10 cellular contexts compared by ENCODE assay signal in the genomic region with DNA sequence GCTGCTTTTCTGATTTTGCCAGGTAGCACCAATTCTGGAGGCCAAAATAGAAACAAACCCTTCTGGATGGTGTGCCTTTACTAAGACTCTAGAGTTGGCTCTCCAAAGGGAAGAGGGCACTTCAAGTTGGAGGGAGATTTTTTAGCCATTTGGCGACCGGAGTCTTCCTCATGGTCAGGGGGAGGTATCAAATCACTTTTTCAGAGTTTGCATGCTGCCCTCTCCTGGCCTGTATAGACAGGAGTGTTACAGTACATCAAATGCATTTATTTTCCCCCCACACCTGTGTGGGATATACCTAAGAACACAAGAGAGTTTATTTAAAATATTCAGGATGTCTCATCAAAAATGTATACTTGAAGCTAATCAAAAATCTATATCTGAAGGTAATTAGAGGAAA. TPM values are rescaled to one million over a fixed set of nuclear protein-coding genes. Genes with fewer than 3 reads are reported as not detected.
DNase-seq lines count a peak whose midpoint lies in the region; ATAC-seq and TF ChIP-seq lines count a peak whose summit lies in the region.
"Had no signal": no experiment of that assay in that cellular context is flagged by ENCODE, and none has a peak within 500 bp of the region (broad histone marks: within the 10 kb centered on the region; RNA-seq: fewer than 3 reads in every experiment).

No MANE protein-coding gene starts in this region.

- ATAC-seq in HG03045 (IDR thresholded peaks at IDR 0.05; ENCODE audit: unreplicated experiment) (no peak), GM18858 (IDR thresholded peaks at IDR 0.05; ENCODE audit: unreplicated experiment) (no peak), GM21825 (IDR thresholded peaks at IDR 0.05; ENCODE audit: unreplicated experiment) (no peak)

- TF ChIP-seq CTCF in fibroblast of villous mesenchyme (IDR thresholded peaks at IDR 0.05; ENCODE audit: insufficient read depth, low read depth, low read length): peak; percentile 35

- CTCF ChIA-PET in activated naive CD4-positive, alpha-beta T cell treated with anti-CD3 and anti-CD28 coated beads for 36 hours (lab: Charles Lee): interaction anchor here (0.8 to 2.0 kb wide), 2 partner anchors 77 to 153 kb away, joined by 3 to 9 read pairs; no protein-coding TSS in a partner anchor
- CTCF ChIA-PET in activated naive CD4-positive, alpha-beta T cell treated with anti-CD3 and anti-CD28 coated beads, Interleukin-2, amount 10 ng/mL, durations not matched to agents 7 days and 5 days (lab: Charles Lee): interaction anchor here (0.6 to 2.0 kb wide), 6 partner anchors 9 to 157 kb away, joined by 3 to 11 read pairs (median 4); no protein-coding TSS in a partner anchor

- peaks cover 27% of the 10 kb centered on the region for H3K4me1 Mint-ChIP-seq in activated naive CD4-positive, alpha-beta T cell treated with anti-CD3 and anti-CD28 coated beads for 36 hours (ENCODE audit: low read depth)
- peaks cover 34% of the 10 kb centered on the region for H3K4me1 Mint-ChIP-seq in activated naive CD4-positive, alpha-beta T cell treated with anti-CD3 and anti-CD28 coated beads, Interleukin-2, amount 10 ng/mL, durations not matched to agents 7 days and 5 days

- no peak overlapping the region for H3K4me3 Mint-ChIP-seq in activated naive CD4-positive, alpha-beta T cell treated with anti-CD3 and anti-CD28 coated beads for 36 hours
- no peak overlapping the region for H3K4me3 Mint-ChIP-seq in activated naive CD4-positive, alpha-beta T cell treated with anti-CD3 and anti-CD28 coated beads, Interleukin-2, amount 10 ng/mL, durations not matched to agents 7 days and 5 days

- no peak overlapping the region for H3K4me3 ChIP-seq in fibroblast of villous mesenchyme (ENCODE audit: low read depth, low read length)
- H3K4me3 ChIP-seq: left ventricle myocardium inferior had no signal

- H3K27ac Mint-ChIP-seq in activated naive CD4-positive, alpha-beta T cell treated with anti-CD3 and anti-CD28 coated beads for 36 hours: no peak overlapping the region
- no peak overlapping the region for H3K27ac Mint-ChIP-seq in activated naive CD4-positive, alpha-beta T cell treated with anti-CD3 and anti-CD28 coated beads, Interleukin-2, amount 10 ng/mL, durations not matched to agents 7 days and 5 days

- H3K36me3 Mint-ChIP-seq in activated naive CD4-positive, alpha-beta T cell treated with anti-CD3 and anti-CD28 coated beads for 36 hours (ENCODE audit: low read depth): no peaks in the 10 kb centered on the region
- H3K36me3 Mint-ChIP-seq in activated naive CD4-positive, alpha-beta T cell treated with anti-CD3 and anti-CD28 coated beads, Interleukin-2, amount 10 ng/mL, durations not matched to agents 7 days and 5 days: peaks cover 3% of the 10 kb centered on the region

- peaks cover 35% of the 10 kb centered on the region for H3K27me3 Mint-ChIP-seq in activated naive CD4-positive, alpha-beta T cell treated with anti-CD3 and anti-CD28 coated beads for 36 hours (ENCODE audit: low read depth)
- peaks cover 34% of the 10 kb centered on the region for H3K27me3 Mint-ChIP-seq in activated naive CD4-positive, alpha-beta T cell treated with anti-CD3 and anti-CD28 coated beads, Interleukin-2, amount 10 ng/mL, durations not matched to agents 7 days and 5 days

- peak; percentile 16 for DNase-seq in activated naive CD4-positive, alpha-beta T cell treated with anti-CD3 and anti-CD28 coated beads for 36 hours
- no peak for DNase-seq in activated naive CD4-positive, alpha-beta T cell treated with anti-CD3 and anti-CD28 coated beads, Interleukin-2, amount 10 ng/mL, durations not matched to agents 7 days and 5 days
- DNase-seq in OCI-M1 (lab: John Stamatoyannopoulos, UW) (peak; percentile 37), fibroblast of villous mesenchyme (ENCODE audit: low read depth) (peak; percentile 3), RKO (ENCODE audit: low spot score) (no peak)
- DNase-seq: dermis blood vessel endothelial cell, left ventricle myocardium inferior had no signal

- no peaks in the 10 kb centered on the region for H3K9me3 Mint-ChIP-seq in activated naive CD4-positive, alpha-beta T cell treated with anti-CD3 and anti-CD28 coated beads for 36 hours
- no peaks in the 10 kb centered on the region for H3K9me3 Mint-ChIP-seq in activated naive CD4-positive, alpha-beta T cell treated with anti-CD3 and anti-CD28 coated beads, Interleukin-2, amount 10 ng/mL, durations not matched to agents 7 days and 5 days

- intact Hi-C loops in activated naive CD4-positive, alpha-beta T cell treated with anti-CD3 and anti-CD28 coated beads for 36 hours (cut with micrococcal nuclease): loop anchor here (1.0 to 10.0 kb wide), 2 partner anchors 153 to 584 kb away; no protein-coding TSS in a partner anchor

RNA-seq across cellular contexts. Expression of gene GREM2, which starts 3.2 kb away (rescaled TPM):
- total RNA-seq in activated naive CD4-positive, alpha-beta T cell treated with anti-CD3 and anti-CD28 coated beads for 36 hours: under 1 TPM; 0.17 to 0.25 TPM
- 1.3 and 6.8 TPM in 2 replicates for total RNA-seq in fibroblast of villous mesenchyme
- total RNA-seq: dermis blood vessel endothelial cell, left ventricle myocardium inferior had no signal

Comparison
In these comparisons a context has a peak if more than half of its experiments do, and no peak if none do; other contexts are left out.
1. DNase-seq: peak in activated naive CD4-positive, alpha-beta T cell treated with anti-CD3 and anti-CD28 coated beads for 36 hours (single experiment), OCI-M1 (single experiment) and fibroblast of villous mesenchyme (single experiment); none in activated naive CD4-positive, alpha-beta T cell treated with anti-CD3 and anti-CD28 coated beads, Interleukin-2, amount 10 ng/mL, durations not matched to agents 7 days and 5 days (single experiment) and RKO (single experiment).